In the genomic region with DNA sequence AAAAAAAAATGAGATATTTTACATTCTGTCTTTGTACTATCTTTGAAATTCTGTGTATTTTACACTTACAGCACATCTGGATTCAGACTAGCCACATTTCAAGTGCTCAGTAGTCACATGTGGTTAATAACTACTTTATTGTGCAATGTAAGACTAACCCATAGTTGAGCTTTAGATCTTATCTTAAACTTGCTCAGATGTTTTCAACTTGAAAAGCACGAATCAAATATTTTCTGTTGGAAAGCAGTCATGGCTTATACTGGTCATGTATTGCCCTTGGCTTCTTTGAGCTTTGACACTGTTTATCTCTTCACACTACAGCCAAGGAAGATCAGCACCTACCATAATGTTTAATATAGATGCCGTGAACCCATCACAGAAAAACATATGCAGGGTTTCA, we compare ENCODE assay signal across 21 cellular contexts. TPM values are rescaled to one million over a fixed set of nuclear protein-coding genes. Genes with fewer than 3 reads are reported as not detected.
DNase-seq lines count a peak whose midpoint lies in the region; ATAC-seq and TF ChIP-seq lines count a peak whose summit lies in the region.
"Had no signal": no experiment of that assay in that cellular context is flagged by ENCODE, and none has a peak within 500 bp of the region (broad histone marks: within the 10 kb centered on the region; RNA-seq: fewer than 3 reads in every experiment).

No MANE protein-coding gene starts in this region.

- H3K36me3 Mint-ChIP-seq in WTC11 = peaks cover 43% of the 10 kb centered on the region

- CTCF ChIA-PET in WTC11 (lab: Charles Lee) = no interaction called here

- POLR2A ChIA-PET in WTC11 (lab: Charles Lee) = interaction anchor here (0.5 kb wide), 1 partner anchor 27 kb away, joined by 5 read pairs; no protein-coding TSS in a partner anchor

- H3K27me3 Mint-ChIP-seq in WTC11 (ENCODE audit: low read depth) = no peaks in the 10 kb centered on the region
- H3K27me3 Mint-ChIP-seq: activated B cell treated with CpG ODN at 0.5 μM for 24 hours; activated CD4-positive, alpha-beta memory T cell treated with anti-CD3 and anti-CD28 coated beads, Interleukin-2, amount 10 ng/mL, durations not matched to agents 7 days and 5 days had no signal

- DNase-seq in ELR (ENCODE audit: low read depth) (peak; percentile 26), MV-4-11 (lab: John Stamatoyannopoulos, UW) (peak; percentile 3), dedifferentiated amniotic fluid mesenchymal stem cell (ENCODE audit: extremely low spot score) (peak; percentile 32), non-pigmented ciliary epithelial cell (ENCODE audit: low read depth) (peak; percentile 28), cerebellar cortex (ENCODE audit: low spot score) (no peak), WTC11 (ENCODE audit: low spot score) (no peak), head of caudate nucleus (no peak)
- DNase-seq: activated B cell treated with CpG ODN at 0.5 μM for 24 hours; activated CD4-positive, alpha-beta memory T cell treated with anti-CD3 and anti-CD28 coated beads, Interleukin-2, amount 10 ng/mL, durations not matched to agents 7 days and 5 days; activated gamma-delta T cell treated with Interleukin-2 at 50 U/mL for 16 hours; activated T-cell treated with anti-CD3 and anti-CD28 coated beads for 4 hours; adrenal gland; C1 segment of cervical spinal cord; NCI-H1105 treated with DMSO at 0.1 percent for 48 hours; NCI-H2107; NCI-H524; RPMI8226; T-helper 9 cell had no signal

- TF ChIP-seq CTCF in WTC11 (IDR thresholded peaks at IDR 0.05) = no peak

- H3K4me3 Mint-ChIP-seq in WTC11 = no peak overlapping the region
- H3K4me3 Mint-ChIP-seq: activated B cell treated with CpG ODN at 0.5 μM for 24 hours; activated CD4-positive, alpha-beta memory T cell treated with anti-CD3 and anti-CD28 coated beads, Interleukin-2, amount 10 ng/mL, durations not matched to agents 7 days and 5 days; GM23338 had no signal

- H3K27ac Mint-ChIP-seq in WTC11 = no peak overlapping the region
- H3K27ac Mint-ChIP-seq: activated B cell treated with CpG ODN at 0.5 μM for 24 hours; activated CD4-positive, alpha-beta memory T cell treated with anti-CD3 and anti-CD28 coated beads, Interleukin-2, amount 10 ng/mL, durations not matched to agents 7 days and 5 days had no signal

- H3K4me1 Mint-ChIP-seq in WTC11 = peaks cover 11% of the 10 kb centered on the region

- intact Hi-C loops in head of caudate nucleus (cut with DNase I) = no loop called here

- no peak for ATAC-seq in WTC11
- ATAC-seq in HG03520 (IDR thresholded peaks at IDR 0.05; ENCODE audit: unreplicated experiment) = no peak
- ATAC-seq: GM23338, SK-N-SH treated with all-trans-retinoic acid at 6 μM for 48 hours had no signal

- H3K9me3 Mint-ChIP-seq in WTC11 = no peaks in the 10 kb centered on the region
- H3K9me3 Mint-ChIP-seq: activated B cell treated with CpG ODN at 0.5 μM for 24 hours; activated CD4-positive, alpha-beta memory T cell treated with anti-CD3 and anti-CD28 coated beads, Interleukin-2, amount 10 ng/mL, durations not matched to agents 7 days and 5 days; GM23338 had no signal

TF ChIP-seq in WTC11, 78 proteins besides CTCF, POLR2A, EP300 and RAD21 (continues in another document):
- TF ChIP-seq ZNF121 (CRISPR knock-in tag; IDR thresholded peaks at IDR 0.05) (no peak), ESRRA (CRISPR knock-in tag; IDR thresholded peaks at IDR 0.05; ENCODE audit: borderline replicate concordance) (no peak), ELF4 (CRISPR knock-in tag; IDR thresholded peaks at IDR 0.05; ENCODE audit: low read depth) (no peak), ZNF425 (CRISPR knock-in tag; conservative IDR thresholded peaks at IDR 0.05) (no peak), AR (CRISPR knock-in tag; IDR thresholded peaks at IDR 0.05) (no peak), EMX1 (CRISPR knock-in tag; IDR thresholded peaks at IDR 0.05) (no peak), ETV6 (CRISPR knock-in tag; IDR thresholded peaks at IDR 0.05) (no peak), RELA (CRISPR knock-in tag; IDR thresholded peaks at IDR 0.05; ENCODE audit: borderline replicate concordance) (no peak), ZNF423 (CRISPR knock-in tag; IDR thresholded peaks at IDR 0.05) (no peak), MXD4 (CRISPR knock-in tag; IDR thresholded peaks at IDR 0.05; ENCODE audit: borderline replicate concordance) (no peak), NR1H2 (CRISPR knock-in tag; IDR thresholded peaks at IDR 0.05) (no peak), E2F5 (CRISPR knock-in tag; IDR thresholded peaks at IDR 0.05) (no peak), ZNF232 (CRISPR knock-in tag; IDR thresholded peaks at IDR 0.05) (no peak)
- TF ChIP-seq, protein P1, sequence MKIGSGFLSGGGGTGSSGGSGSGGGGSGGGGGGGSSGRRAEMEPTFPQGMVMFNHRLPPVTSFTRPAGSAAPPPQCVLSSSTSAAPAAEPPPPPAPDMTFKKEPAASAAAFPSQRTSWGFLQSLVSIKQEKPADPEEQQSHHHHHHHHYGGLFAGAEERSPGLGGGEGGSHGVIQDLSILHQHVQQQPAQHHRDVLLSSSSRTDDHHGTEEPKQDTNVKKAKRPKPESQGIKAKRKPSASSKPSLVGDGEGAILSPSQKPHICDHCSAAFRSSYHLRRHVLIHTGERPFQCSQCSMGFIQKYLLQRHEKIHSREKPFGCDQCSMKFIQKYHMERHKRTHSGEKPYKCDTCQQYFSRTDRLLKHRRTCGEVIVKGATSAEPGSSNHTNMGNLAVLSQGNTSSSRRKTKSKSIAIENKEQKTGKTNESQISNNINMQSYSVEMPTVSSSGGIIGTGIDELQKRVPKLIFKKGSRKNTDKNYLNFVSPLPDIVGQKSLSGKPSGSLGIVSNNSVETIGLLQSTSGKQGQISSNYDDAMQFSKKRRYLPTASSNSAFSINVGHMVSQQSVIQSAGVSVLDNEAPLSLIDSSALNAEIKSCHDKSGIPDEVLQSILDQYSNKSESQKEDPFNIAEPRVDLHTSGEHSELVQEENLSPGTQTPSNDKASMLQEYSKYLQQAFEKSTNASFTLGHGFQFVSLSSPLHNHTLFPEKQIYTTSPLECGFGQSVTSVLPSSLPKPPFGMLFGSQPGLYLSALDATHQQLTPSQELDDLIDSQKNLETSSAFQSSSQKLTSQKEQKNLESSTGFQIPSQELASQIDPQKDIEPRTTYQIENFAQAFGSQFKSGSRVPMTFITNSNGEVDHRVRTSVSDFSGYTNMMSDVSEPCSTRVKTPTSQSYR (CRISPR knock-in tag; IDR thresholded peaks at IDR 0.05) = no peak
- TF ChIP-seq, protein P2, sequence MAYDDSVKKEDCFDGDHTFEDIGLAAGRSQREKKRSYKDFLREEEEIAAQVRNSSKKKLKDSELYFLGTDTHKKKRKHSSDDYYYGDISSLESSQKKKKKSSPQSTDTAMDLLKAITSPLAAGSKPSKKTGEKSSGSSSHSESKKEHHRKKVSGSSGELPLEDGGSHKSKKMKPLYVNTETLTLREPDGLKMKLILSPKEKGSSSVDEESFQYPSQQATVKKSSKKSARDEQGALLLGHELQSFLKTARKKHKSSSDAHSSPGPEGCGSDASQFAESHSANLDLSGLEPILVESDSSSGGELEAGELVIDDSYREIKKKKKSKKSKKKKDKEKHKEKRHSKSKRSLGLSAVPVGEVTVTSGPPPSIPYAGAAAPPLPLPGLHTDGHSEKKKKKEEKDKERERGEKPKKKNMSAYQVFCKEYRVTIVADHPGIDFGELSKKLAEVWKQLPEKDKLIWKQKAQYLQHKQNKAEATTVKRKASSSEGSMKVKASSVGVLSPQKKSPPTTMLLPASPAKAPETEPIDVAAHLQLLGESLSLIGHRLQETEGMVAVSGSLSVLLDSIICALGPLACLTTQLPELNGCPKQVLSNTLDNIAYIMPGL (CRISPR knock-in tag; IDR thresholded peaks at IDR 0.05) = no peak

RNA-seq across cellular contexts. Expression of gene RBX1, which starts 4.3 kb away (rescaled TPM):
- total RNA-seq in WTC11 (2021) = 68.2 to 70.8 TPM (median 70.3 TPM) in 3 replicates

Comparison
In these comparisons a context has a peak if more than half of its experiments do, and no peak if none do; other contexts are left out.
1. DNase-seq: peak in ELR (single experiment), MV-4-11 (single experiment), dedifferentiated amniotic fluid mesenchymal stem cell (single experiment) and non-pigmented ciliary epithelial cell (single experiment); none in cerebellar cortex (single experiment), WTC11 (single experiment) and head of caudate nucleus (0 of 42).